ENCODE assay signal across 15 cellular contexts in genomic region chr1:233569636-233570035, GRCh38.
"Had no signal": no experiment of that assay in that cellular context is flagged by ENCODE, and none has a peak within 500 bp of the region (broad histone marks: within the 10 kb centered on the region; RNA-seq: fewer than 3 reads in every experiment).

No MANE protein-coding gene starts in this region.

- H3K36me3 ChIP-seq: prostate gland, suprapubic skin had no signal

- DNase-seq: activated effector memory CD4-positive, alpha-beta T cell treated with Interleukin-2 at 50 U/mL for 16 hours; activated T-cell treated with anti-CD3 and anti-CD28 coated beads, Interleukin-2, amount 50 U/mL, for 1 hour; cortex of kidney; effector CD8-positive, alpha-beta T cell; stimulated activated CD4-positive, alpha-beta T cell treated with anti-CD3 and anti-CD28 coated beads, Interleukin-4, amount 100 ng/mL, for 1 hour; stimulated activated CD8-positive, alpha-beta memory T cell treated with anti-CD3 and anti-CD28 coated beads, Interleukin-4, amount 100 ng/mL, for 48 hours; stimulated activated naive CD8-positive, alpha-beta T cell treated with anti-CD3 and anti-CD28 coated beads, Interleukin-15, Interleukin-2, amounts not matched to agents 100 U/mL and 50 U/mL, for 24 hours had no signal

- ATAC-seq: activated CD4-positive, CD25-positive, alpha-beta regulatory T cell treated with anti-CD3 and anti-CD28 coated beads, Interleukin-2, amount 50 U/mL, for 24 hours; activated naive CD4-positive, alpha-beta T cell treated with anti-CD3 and anti-CD28 coated beads, Interleukin-2, amount 50 U/mL, for 72 hours; foreskin keratinocyte; left lobe of liver; sciatic nerve; stimulated activated naive CD8-positive, alpha-beta T cell treated with anti-CD3 and anti-CD28 coated beads, Interleukin-15, Interleukin-2, amounts not matched to agents 100 U/mL and 50 U/mL, for 24 hours had no signal

- H3K27ac ChIP-seq: epithelial cell of prostate, foreskin keratinocyte, prostate gland, suprapubic skin had no signal

- H3K9me3 ChIP-seq: prostate gland, suprapubic skin had no signal

- H3K4me3 ChIP-seq: prostate gland, suprapubic skin had no signal

- H3K4me1 ChIP-seq: foreskin keratinocyte, prostate gland, suprapubic skin had no signal
